ENCODE assay signal across 22 cellular contexts in genomic region chr9:111936391-111936790, GRCh38. TPM values are rescaled to one million over a fixed set of nuclear protein-coding genes. Genes with fewer than 3 reads are reported as not detected.
A peak's percentile ranks its signal among the peaks of the same experiment; 100 is the strongest.
DNase-seq lines count a peak whose midpoint lies in the region; ATAC-seq, FAIRE-seq and TF ChIP-seq lines count a peak whose summit lies in the region.
"Had no signal": no experiment of that assay in that cellular context is flagged by ENCODE, and none has a peak within 500 bp of the region (broad histone marks: within the 10 kb centered on the region; RNA-seq: fewer than 3 reads in every experiment).

No MANE protein-coding gene starts in this region.

- no peaks in the 10 kb centered on the region for H3K27me3 Mint-ChIP-seq in astrocyte (ENCODE audit: low read depth, unreplicated experiment)
- peaks cover 3% of the 10 kb centered on the region for H3K27me3 Mint-ChIP-seq in nephron (ENCODE audit: low read depth)
- H3K27me3 Mint-ChIP-seq: activated naive CD8-positive, alpha-beta T cell treated with anti-CD3 and anti-CD28 coated beads, Interleukin-2, amount 50 U/mL, for 24 hours; brain had no signal

- ATAC-seq in right lobe of liver (no peak), GM21723 (IDR thresholded peaks at IDR 0.05; ENCODE audit: unreplicated experiment) (no peak)
- ATAC-seq: activated naive CD8-positive, alpha-beta T cell treated with anti-CD3 and anti-CD28 coated beads, Interleukin-2, amount 50 U/mL, for 24 hours; left cardiac atrium had no signal

- intact Hi-C loops in right lobe of liver (cut with DNase I), result no loop called here

- no peaks in the 10 kb centered on the region for H3K79me2 ChIP-seq in astrocyte (ENCODE audit: insufficient read depth, low read length)

- TF ChIP-seq RAD21 in liver (IDR thresholded peaks at IDR 0.05), result no peak

- H3K27me3 ChIP-seq in liver (ENCODE audit: control insufficient read depth in 4 of 4, insufficient read depth in 4 of 4, low read length in 3 of 4), result no peaks in the 10 kb centered on the region
- H3K27me3 ChIP-seq in right lobe of liver, result no peaks in the 10 kb centered on the region
- no peaks in the 10 kb centered on the region for H3K27me3 ChIP-seq in astrocyte (ENCODE audit: insufficient read depth, low read length)
- H3K27me3 ChIP-seq: colonic mucosa, Peyer's patch had no signal

- H3K4me1 Mint-ChIP-seq in astrocyte (ENCODE audit: low read depth, unreplicated experiment) (peaks cover 52% of the 10 kb centered on the region), nephron (peaks cover 22% of the 10 kb centered on the region)

- no peak overlapping the region for H3K4me3 Mint-ChIP-seq in astrocyte (ENCODE audit: unreplicated experiment)
- H3K4me3 Mint-ChIP-seq in nephron, result no peak overlapping the region
- H3K4me3 Mint-ChIP-seq: activated naive CD8-positive, alpha-beta T cell treated with anti-CD3 and anti-CD28 coated beads, Interleukin-2, amount 50 U/mL, for 24 hours; activated T-helper 1 cell treated with anti-CD3 and anti-CD28 coated beads, Interleukin-12 subunit alpha, Interleukin-12 subunit beta, Interleukin-2, Interleukin-4 antibody, amounts not matched to agents 30 ng/mL and 10 ng/mL and 1 ng/mL, durations not matched to agents 14 hours and 24 hours and 36 hours; brain; CD14-positive monocyte had no signal

- peak overlapping the region; percentile 9 to 39 for H3K27ac ChIP-seq in liver (ENCODE audit: low read depth in 1 of 2, low read length in 2 of 2)
- H3K27ac ChIP-seq in right lobe of liver, result no peak overlapping the region
- no peak overlapping the region for H3K27ac ChIP-seq in astrocyte (ENCODE audit: low read depth, low read length)

- H3K27ac Mint-ChIP-seq in astrocyte (ENCODE audit: unreplicated experiment), result peak overlapping the region; percentile 21
- H3K27ac Mint-ChIP-seq in nephron, result peak overlapping the region in 2 of 3 experiments; percentile 10
- H3K27ac Mint-ChIP-seq: activated naive CD8-positive, alpha-beta T cell treated with anti-CD3 and anti-CD28 coated beads, Interleukin-2, amount 50 U/mL, for 24 hours; activated T-helper 1 cell treated with anti-CD3 and anti-CD28 coated beads, Interleukin-12 subunit alpha, Interleukin-12 subunit beta, Interleukin-2, Interleukin-4 antibody, amounts not matched to agents 30 ng/mL and 10 ng/mL and 1 ng/mL, durations not matched to agents 14 hours and 24 hours and 36 hours had no signal

- no peaks in the 10 kb centered on the region for H3K9me3 Mint-ChIP-seq in astrocyte (ENCODE audit: unreplicated experiment)
- no peaks in the 10 kb centered on the region for H3K9me3 Mint-ChIP-seq in nephron

- no peak for DNase-seq in right lobe of liver
- DNase-seq in astrocyte (ENCODE audit: low read depth), result no peak
- no peak for DNase-seq in RPMI8226
- no peak for DNase-seq in NCI-H510A treated with DMSO at 0.1 percent for 48 hours (lab: John Stamatoyannopoulos, UW)
- no peak for DNase-seq in HT-29 (ENCODE audit: low spot score)
- DNase-seq: activated naive CD8-positive, alpha-beta T cell treated with anti-CD3 and anti-CD28 coated beads, Interleukin-2, amount 50 U/mL, for 24 hours; colonic mucosa; DMS53; H7; left cardiac atrium; midbrain; NCI-H1092; NCI-H1930; Peyer's patch; SK-N-SH had no signal

- H2AFZ ChIP-seq in astrocyte (ENCODE audit: low read depth, low read length), result no peak overlapping the region

- 96% methylated on average over 2 of the region's 2 CpGs for WGBS in liver
- WGBS in right lobe of liver (ENCODE audit: insufficient coverage, low coverage, low lambda C conversion rate, missing lambda C conversion rate), result 94% methylated on average over 2 of the region's 2 CpGs

- H3K4me1 ChIP-seq in liver (ENCODE audit: control insufficient read depth in 4 of 4, insufficient read depth in 4 of 4, low read length in 3 of 4), result peaks cover 0 to 7% (median 5%) of the 10 kb centered on the region in 4 donors
- peaks cover 0 to 11% (median 4%) of the 10 kb centered on the region in 4 donors for H3K4me1 ChIP-seq in right lobe of liver
- peaks cover 9% of the 10 kb centered on the region for H3K4me1 ChIP-seq in astrocyte (ENCODE audit: insufficient read depth, low read length)
- H3K4me1 ChIP-seq: colonic mucosa had no signal

- H3K36me3 ChIP-seq in liver (ENCODE audit: control insufficient read depth in 4 of 4, insufficient read depth in 3 of 4, low read depth in 1 of 4, low read length in 3 of 4), result peaks cover 1 to 11% (median 3%) of the 10 kb centered on the region in 4 donors
- H3K36me3 ChIP-seq in right lobe of liver, result peaks cover 2 to 22% (median 6%) of the 10 kb centered on the region in 4 donors
- H3K36me3 ChIP-seq in astrocyte (ENCODE audit: insufficient read depth, low read length), result peaks cover 32% of the 10 kb centered on the region

- TF ChIP-seq CTCF in liver (IDR thresholded peaks at IDR 0.05; ENCODE audit: low read depth, low read length, missing input control) (no peak), right lobe of liver (IDR thresholded peaks at IDR 0.05) (no peak), astrocyte (IDR thresholded peaks at IDR 0.05; ENCODE audit: insufficient read depth, low read depth, low read length) (no peak), nephron (IDR thresholded peaks at IDR 0.05; ENCODE audit: unreplicated experiment in 3 of 3) (no peak)

- no peak overlapping the region for H3K4me3 ChIP-seq in liver (ENCODE audit: low read depth in 1 of 3, low read length in 3 of 3)
- no peak overlapping the region for H3K4me3 ChIP-seq in right lobe of liver
- no peak overlapping the region for H3K4me3 ChIP-seq in astrocyte (ENCODE audit: insufficient read depth, low read depth, low read length)
- H3K4me3 ChIP-seq: colonic mucosa, Peyer's patch, thoracic aorta had no signal

- H4K20me1 ChIP-seq in astrocyte (ENCODE audit: insufficient read depth, low read length), result no peaks in the 10 kb centered on the region

- no peak for FAIRE-seq in astrocyte (lab: Jason Lieb, UNC)

- no peak for TF ChIP-seq POLR2A in right lobe of liver (IDR thresholded peaks at IDR 0.05)

- H3K9me3 ChIP-seq in liver (ENCODE audit: control insufficient read depth in 4 of 4, low read length in 3 of 4) (no peaks in the 10 kb centered on the region), right lobe of liver (no peaks in the 10 kb centered on the region), astrocyte (ENCODE audit: insufficient read depth, low read depth, low read length) (no peaks in the 10 kb centered on the region)
- H3K9me3 ChIP-seq: colonic mucosa, Peyer's patch, SK-N-SH, thoracic aorta had no signal

- peaks cover 30% of the 10 kb centered on the region for H3K36me3 Mint-ChIP-seq in astrocyte (ENCODE audit: low read depth, unreplicated experiment)
- H3K36me3 Mint-ChIP-seq in nephron (ENCODE audit: low read depth), result peaks cover 55% of the 10 kb centered on the region

- no peak overlapping the region for H3K9ac ChIP-seq in liver (ENCODE audit: low read depth in 1 of 2, low read length in 2 of 2)
- no peak overlapping the region for H3K9ac ChIP-seq in astrocyte (ENCODE audit: low read length)
- H3K9ac ChIP-seq: SK-N-SH had no signal

- H3K4me2 ChIP-seq in astrocyte (ENCODE audit: low read length), result no peak overlapping the region
- H3K4me2 ChIP-seq: SK-N-SH had no signal

TF ChIP-seq in liver, 16 proteins besides CTCF, POLR2A, EP300 and RAD21 (continues in another document):
- no peak for TF ChIP-seq ZBTB33 (IDR thresholded peaks at IDR 0.05)
- no peak for TF ChIP-seq EGR1 (IDR thresholded peaks at IDR 0.05; ENCODE audit: low read depth in 2 of 2)
- no peak for TF ChIP-seq ATF3 (IDR thresholded peaks at IDR 0.05)
- TF ChIP-seq GABPA (IDR thresholded peaks at IDR 0.05 in 1 of 2, conservative IDR thresholded peaks at IDR 0.05 in 1 of 2), result no peak
- TF ChIP-seq TAF1 (conservative IDR thresholded peaks at IDR 0.05), result no peak
- no peak for TF ChIP-seq SP1 (IDR thresholded peaks at IDR 0.05)
- TF ChIP-seq HNF4A (conservative IDR thresholded peaks at IDR 0.05), result no peak
- TF ChIP-seq HNF4G (IDR thresholded peaks at IDR 0.05), result no peak
- TF ChIP-seq FOXA2 (IDR thresholded peaks at IDR 0.05), result no peak
- TF ChIP-seq NR2F2 (IDR thresholded peaks at IDR 0.05), result no peak
- TF ChIP-seq JUND (IDR thresholded peaks at IDR 0.05), result no peak
- TF ChIP-seq FOXA1 (IDR thresholded peaks at IDR 0.05), result no peak
- no peak for TF ChIP-seq YY1 (IDR thresholded peaks at IDR 0.05)
- TF ChIP-seq RXRA (IDR thresholded peaks at IDR 0.05), result no peak

RNA-seq across cellular contexts. Expression of gene UGCG, which starts 39.8 kb away (rescaled TPM):
- total RNA-seq in liver, result 10 to 100 TPM; 15.7 to 44.2 TPM
- polyA plus RNA-seq in liver, result 1 to 10 TPM; 5.2 to 8.2 TPM
- 10 to 100 TPM in 5 of 6 experiments, 1 to 10 TPM in 1; 7.9 to 37.2 (median 17.1) TPM for total RNA-seq in right lobe of liver
- 130 and 166 TPM in 2 replicates for total RNA-seq in astrocyte
- total RNA-seq in HT-29 (2014; rRNA removed; shearing (Covaris generic)), result 23.9 and 38.0 TPM in 2 replicates

Comparison
In these comparisons a context has a peak if more than half of its experiments do, and no peak if none do; other contexts are left out.
1. H3K27ac ChIP-seq: peak in liver (2 of 2); none in right lobe of liver (0 of 3) and astrocyte (single experiment).